1 cellular context compared by ENCODE assay signal in genomic region chr7:17665029-17665428, GRCh38.
TF ChIP-seq lines count a peak whose summit lies in the region.

No MANE protein-coding gene starts in this region.

TF ChIP-seq in H1, 55 proteins besides CTCF, POLR2A, EP300 and RAD21 (continued from another document):
- TF ChIP-seq SUZ12 (IDR thresholded peaks at IDR 0.05; ENCODE audit: low read length) (no peak), JUN (IDR thresholded peaks at IDR 0.05; ENCODE audit: low read depth, low read length) (no peak), GTF2F1 (IDR thresholded peaks at IDR 0.05; ENCODE audit: borderline replicate concordance, low read depth, low read length) (no peak), CTBP2 (IDR thresholded peaks at IDR 0.05; ENCODE audit: borderline replicate concordance, insufficient read depth, insufficient read length, low read length) (no peak), E2F6 (IDR thresholded peaks at IDR 0.05) (no peak), NANOG (IDR thresholded peaks at IDR 0.05; ENCODE audit: insufficient read depth, low read depth, low read length, poor library complexity, severe bottlenecking) (no peak), EZH2 (IDR thresholded peaks at IDR 0.05; ENCODE audit: low read depth, low read length, severe bottlenecking) (no peak), TBP (IDR thresholded peaks at IDR 0.05; ENCODE audit: low read depth, low read length) (no peak), MAX (IDR thresholded peaks at IDR 0.05) (no peak), SP1 (IDR thresholded peaks at IDR 0.05; ENCODE audit: low read depth, low read length) (no peak), ASH2L (IDR thresholded peaks at IDR 0.05; ENCODE audit: low read length) (no peak), CBX8 (IDR thresholded peaks at IDR 0.05; ENCODE audit: borderline replicate concordance, low read depth, low read length) (no peak), TAF7 (optimal IDR thresholded peaks at IDR 0.05; ENCODE audit: borderline replicate concordance, low read depth, low read length) (no peak), SP4 (IDR thresholded peaks at IDR 0.05; ENCODE audit: low read length) (no peak), SIRT6 (IDR thresholded peaks at IDR 0.05; ENCODE audit: low read length) (no peak), TCF12 (IDR thresholded peaks at IDR 0.05; ENCODE audit: low read depth, low read length) (no peak)
